21 cellular contexts compared by ENCODE assay signal in the genomic region with DNA sequence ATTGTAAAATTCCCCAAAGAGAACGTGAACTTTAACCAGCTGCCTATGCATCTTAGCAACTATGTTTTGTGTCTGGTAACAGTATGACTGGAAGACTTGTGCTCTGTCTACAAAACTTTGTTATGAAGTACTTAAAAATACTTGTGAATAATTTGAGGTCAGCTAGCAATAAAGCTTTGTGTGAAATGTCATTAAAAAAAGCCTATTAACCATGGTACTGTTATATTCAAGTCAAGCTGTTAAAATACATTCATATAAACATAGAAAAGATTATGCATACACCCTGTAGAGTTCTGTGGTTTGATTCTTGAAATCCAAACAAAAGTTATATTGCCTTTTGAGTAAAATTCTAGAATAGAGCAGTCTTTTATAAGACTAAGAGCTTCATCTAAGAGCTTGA.
DNase-seq lines count a peak whose midpoint lies in the region; ATAC-seq, FAIRE-seq and TF ChIP-seq lines count a peak whose summit lies in the region.
"Had no signal": no experiment of that assay in that cellular context is flagged by ENCODE, and none has a peak within 500 bp of the region (broad histone marks: within the 10 kb centered on the region; RNA-seq: fewer than 3 reads in every experiment).

No MANE protein-coding gene starts in this region.

- H3K9ac ChIP-seq in neural cell (ENCODE audit: low read length) (no peak overlapping the region), mesendoderm (ENCODE audit: low read length) (no peak overlapping the region)
- H3K9ac ChIP-seq: BLaER1 had no signal

- peaks cover 91% of the 10 kb centered on the region for H4K20me1 ChIP-seq in neural cell (ENCODE audit: insufficient read depth)
- H4K20me1 ChIP-seq: BLaER1 had no signal

- peak overlapping the region; percentile 40 for H3K4me2 ChIP-seq in neural cell (ENCODE audit: low read length)
- no peak overlapping the region for H3K4me2 ChIP-seq in mesendoderm (ENCODE audit: low read length)
- H3K4me2 ChIP-seq: A549, BLaER1, GM23338 had no signal

- H3F3A ChIP-seq in neural cell (ENCODE audit: insufficient read depth, low read length, poor library complexity, severe bottlenecking): peaks cover 7% of the 10 kb centered on the region

- peaks cover 33% of the 10 kb centered on the region for H3K36me3 ChIP-seq in neural cell (ENCODE audit: insufficient read depth, low read length)
- H3K36me3 ChIP-seq in mesendoderm (ENCODE audit: control insufficient read depth, insufficient read depth, low read length): no peaks in the 10 kb centered on the region
- peaks cover 6% of the 10 kb centered on the region for H3K36me3 ChIP-seq in SJCRH30
- H3K36me3 ChIP-seq: BLaER1 had no signal

- H3K27ac ChIP-seq in neural cell (ENCODE audit: low read length): no peak overlapping the region
- H3K27ac ChIP-seq in mesendoderm (ENCODE audit: low read depth, low read length): no peak overlapping the region
- no peak overlapping the region for H3K27ac ChIP-seq in SJCRH30
- H3K27ac ChIP-seq: 22Rv1, A549, BLaER1 had no signal

- H3K79me1 ChIP-seq in mesendoderm (ENCODE audit: low read length): no peaks in the 10 kb centered on the region

- no peak overlapping the region for H2BK5ac ChIP-seq in mesendoderm (ENCODE audit: low read length)

- no peaks in the 10 kb centered on the region for H3K9me3 ChIP-seq in neural cell (ENCODE audit: low read length)
- no peaks in the 10 kb centered on the region for H3K9me3 ChIP-seq in SJCRH30 (replicated peaks)
- H3K9me3 ChIP-seq: A549, BLaER1 had no signal

- no peak for TF ChIP-seq EP300 in neural cell (conservative IDR thresholded peaks at IDR 0.05; ENCODE audit: poor library complexity, severe bottlenecking)

- H3K18ac ChIP-seq in mesendoderm (ENCODE audit: low read length): no peak overlapping the region

- H3K4me1 ChIP-seq in mesendoderm (ENCODE audit: control insufficient read depth, low read depth, low read length): no peaks in the 10 kb centered on the region
- peaks cover 13% of the 10 kb centered on the region for H3K4me1 ChIP-seq in SJCRH30
- H3K4me1 ChIP-seq: A549, BLaER1 had no signal

- no peaks in the 10 kb centered on the region for H3K9me2 ChIP-seq in neural cell (ENCODE audit: insufficient read depth, low read length)

- H3K4me3 ChIP-seq in neural cell (ENCODE audit: low read length) (peak overlapping the region; percentile 17), mesendoderm (ENCODE audit: low read length) (no peak overlapping the region), SJCRH30 (no peak overlapping the region)
- H3K4me3 ChIP-seq: A549, BLaER1, GM23338 had no signal

- no peak overlapping the region for H4K8ac ChIP-seq in mesendoderm (ENCODE audit: low read depth, low read length)

- DNase-seq in NCI-H2107 treated with DMSO at 0.1 percent for 48 hours (lab: John Stamatoyannopoulos, UW; ENCODE audit: unreplicated experiment): peak; percentile 18
- no peak for DNase-seq in NCI-H2107 (lab: John Stamatoyannopoulos, UW)
- no peak for DNase-seq in mesendoderm
- no peak for DNase-seq in SJCRH30
- DNase-seq: CD4-positive, alpha-beta memory T cell; DMS153; DMS79; GDM1; HCEC 1CT; HFFc6 had no signal

- TF ChIP-seq RAD21 in neural cell (conservative IDR thresholded peaks at IDR 0.05): no peak

- H3K56ac ChIP-seq in mesendoderm (ENCODE audit: low read length): no peak overlapping the region

- no peak for TF ChIP-seq CTCF in neural cell (IDR thresholded peaks at IDR 0.05; ENCODE audit: poor library complexity, severe bottlenecking)

- no peak overlapping the region for H2BK15ac ChIP-seq in mesendoderm (replicated peaks; ENCODE audit: low read depth)

- H2AK5ac ChIP-seq in mesendoderm (ENCODE audit: low read length): no peak overlapping the region

- no peak overlapping the region for H2AFZ ChIP-seq in neural cell (ENCODE audit: low read depth, low read length)
- H2AFZ ChIP-seq: GM23338 had no signal

- no peak for ATAC-seq in GM19463 (IDR thresholded peaks at IDR 0.05; ENCODE audit: unreplicated experiment)
- ATAC-seq: A549, GM23338, HepG2 had no signal

- no peak overlapping the region for H4K5ac ChIP-seq in mesendoderm (ENCODE audit: low read length)

- peak; percentile 33 for FAIRE-seq in endometrium (lab: Jason Lieb, UNC)
- FAIRE-seq: A549, GM12892, GM18507, H54, HepG2 had no signal

- no peak overlapping the region for H2BK120ac ChIP-seq in mesendoderm (ENCODE audit: low read depth, low read length)

- no peak overlapping the region for H3K4ac ChIP-seq in mesendoderm (ENCODE audit: low read depth, low read length)

- no CpG with 5 or more reads among the region's 1 CpG for WGBS in mesendoderm (ENCODE audit: extremely low coverage, insufficient coverage, low lambda C conversion rate)

- no peak overlapping the region for H3K23ac ChIP-seq in mesendoderm (ENCODE audit: low read length)

- H3K79me2 ChIP-seq in neural cell (replicated peaks; ENCODE audit: insufficient read depth, low read length) (peaks cover 99% of the 10 kb centered on the region), mesendoderm (ENCODE audit: control insufficient read depth, insufficient read depth, low read length) (no peaks in the 10 kb centered on the region)

- H3K27me3 ChIP-seq in neural cell (ENCODE audit: insufficient read depth, low read depth, low read length) (no peaks in the 10 kb centered on the region), mesendoderm (ENCODE audit: insufficient read depth, low read length, poor library complexity) (no peaks in the 10 kb centered on the region), SJCRH30 (no peaks in the 10 kb centered on the region)
- H3K27me3 ChIP-seq: BLaER1 had no signal

TF ChIP-seq in neural cell, 6 proteins besides CTCF, POLR2A, EP300 and RAD21:
- TF ChIP-seq EZH2 (IDR thresholded peaks at IDR 0.05; ENCODE audit: borderline replicate concordance, insufficient read depth, low read length, poor library complexity, severe bottlenecking) (no peak), MXI1 (conservative IDR thresholded peaks at IDR 0.05; ENCODE audit: poor library complexity, severe bottlenecking) (no peak), SMC3 (conservative IDR thresholded peaks at IDR 0.05; ENCODE audit: poor library complexity) (no peak), TAF1 (IDR thresholded peaks at IDR 0.05; ENCODE audit: low read depth) (no peak), REST (IDR thresholded peaks at IDR 0.05; ENCODE audit: borderline replicate concordance) (no peak), POLR2AphosphoS5 (IDR thresholded peaks at IDR 0.05) (no peak)
